29 cellular contexts compared by ENCODE assay signal in the genomic region with DNA sequence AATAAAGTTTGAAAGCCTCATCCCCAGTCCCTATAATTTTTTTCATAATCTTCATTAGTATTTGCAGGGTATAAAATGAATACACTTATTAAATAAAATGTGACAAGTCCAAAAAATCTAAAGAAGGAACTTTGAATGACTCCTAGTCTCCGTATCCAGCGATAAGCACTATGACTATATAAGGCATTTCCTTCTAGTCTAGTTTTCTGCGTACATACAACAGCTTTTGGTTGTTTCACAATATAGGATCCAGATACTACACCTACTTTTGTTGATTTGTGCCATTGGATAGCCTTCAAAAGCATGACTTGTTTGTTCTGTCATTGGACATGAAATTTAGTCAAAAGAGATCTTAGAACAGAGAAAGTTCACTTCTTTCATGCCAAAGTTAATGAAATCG.
A peak's percentile ranks its signal among the peaks of the same experiment; 100 is the strongest.
DNase-seq lines count a peak whose midpoint lies in the region; ATAC-seq, FAIRE-seq and TF ChIP-seq lines count a peak whose summit lies in the region.
"Had no signal": no experiment of that assay in that cellular context is flagged by ENCODE, and none has a peak within 500 bp of the region (broad histone marks: within the 10 kb centered on the region; RNA-seq: fewer than 3 reads in every experiment).

No MANE protein-coding gene starts in this region.

- TF ChIP-seq POLR2A in HepG2 (IDR thresholded peaks at IDR 0.05; ENCODE audit: insufficient read depth in 1 of 2, low read depth in 2 of 2, low read length in 2 of 2) (no peak), right lobe of liver (IDR thresholded peaks at IDR 0.05) (no peak)

- peaks cover 8% of the 10 kb centered on the region; the same call in 1 of the 2 replicates for H3K4me1 ChIP-seq in HepG2 (ENCODE audit: insufficient read depth, low read length)
- H3K4me1 ChIP-seq in right lobe of liver = no peaks in the 10 kb centered on the region
- H3K4me1 ChIP-seq: A549, BE2C, Caco-2 had no signal

- no peak for TF ChIP-seq RAD21 in HepG2 (CRISPR knock-in tag; IDR thresholded peaks at IDR 0.05)

- FAIRE-seq in HepG2 (lab: Jason Lieb, UNC) = no peak
- FAIRE-seq: A204.1, A549, D721Med had no signal

- no peak overlapping the region for H3K4me3 ChIP-seq in HepG2 (replicated peaks in 1 of 3; ENCODE audit: insufficient read depth in 1 of 3, low read depth in 2 of 3, low read length in 3 of 3)
- H3K4me3 ChIP-seq in right lobe of liver = no peak overlapping the region
- H3K4me3 ChIP-seq: A549; BLaER1; BLaER1 treated with 17β-estradiol and CSF1 and Interleukin-3, amounts not matched to agents 10 nM and 100 nM had no signal

- H3K27me3 ChIP-seq in HepG2 (ENCODE audit: control insufficient read depth in 1 of 2, insufficient read depth in 2 of 2, low read length in 2 of 2) (no peaks in the 10 kb centered on the region; a peak in 1 of 5 replicates), right lobe of liver (no peaks in the 10 kb centered on the region)
- H3K27me3 ChIP-seq: BE2C; BLaER1; BLaER1 treated with 17β-estradiol and CSF1 and Interleukin-3, amounts not matched to agents 10 nM and 100 nM had no signal

- no peak overlapping the region for H3K9ac ChIP-seq in HepG2 (ENCODE audit: insufficient read depth, low read depth, low read length)
- H3K9ac ChIP-seq: BLaER1; BLaER1 treated with 17β-estradiol and CSF1 and Interleukin-3, amounts not matched to agents 10 nM and 100 nM had no signal

- H4K20me1 ChIP-seq in HepG2 (ENCODE audit: insufficient read depth, low read length) = no peaks in the 10 kb centered on the region
- H4K20me1 ChIP-seq: BLaER1 had no signal

- no peak for TF ChIP-seq CTCF in HepG2 (CRISPR knock-in tag; IDR thresholded peaks at IDR 0.05)
- TF ChIP-seq CTCF in right lobe of liver (IDR thresholded peaks at IDR 0.05) = no peak

- H3K36me3 ChIP-seq in HepG2 (replicated peaks in 1 of 2; ENCODE audit: control insufficient read depth in 1 of 2, insufficient read depth in 2 of 2, low read length in 2 of 2) = no peaks in the 10 kb centered on the region; a peak in 1 of 5 replicates
- no peaks in the 10 kb centered on the region for H3K36me3 ChIP-seq in right lobe of liver
- H3K36me3 ChIP-seq: BE2C, BLaER1 had no signal

- POLR2A ChIA-PET in HepG2 (lab: Yijun Ruan, JAX) = no interaction called here

- TF ChIP-seq EP300 in HepG2 (IDR thresholded peaks at IDR 0.05; ENCODE audit: low read depth in 2 of 2, low read length in 2 of 2) (no peak), HepG2 (CRISPR knock-in tag; IDR thresholded peaks at IDR 0.05; ENCODE audit: borderline replicate concordance) (no peak)

- no peaks in the 10 kb centered on the region for H3K9me3 ChIP-seq in HepG2 (ENCODE audit: low read length)
- H3K9me3 ChIP-seq in right lobe of liver = no peaks in the 10 kb centered on the region
- H3K9me3 ChIP-seq: BE2C, BLaER1, Caco-2 had no signal

- ATAC-seq in HepG2 = no peak
- ATAC-seq in right lobe of liver = no peak
- ATAC-seq: A549; CD8-positive, alpha-beta T cell had no signal

- no peak overlapping the region for H2AFZ ChIP-seq in HepG2 (ENCODE audit: low read length)

- no peaks in the 10 kb centered on the region for H3K79me2 ChIP-seq in HepG2 (ENCODE audit: insufficient read depth, low read length)

- H3K27ac ChIP-seq in HepG2 (ENCODE audit: extremely low read length, insufficient read depth, low read length) (no peak overlapping the region), right lobe of liver (no peak overlapping the region)
- H3K27ac ChIP-seq: 22Rv1; A549; BLaER1; BLaER1 treated with 17β-estradiol and CSF1 and Interleukin-3, amounts not matched to agents 10 nM and 100 nM; C4-2B had no signal

- intact Hi-C loops in HepG2 (cut with micrococcal nuclease; ENCODE audit: unreplicated experiment) = no loop called here
- intact Hi-C loops in right lobe of liver (cut with DNase I) = no loop called here

- 77% methylated on average over 4 of the region's 4 CpGs for WGBS in HepG2 (ENCODE audit: low lambda C conversion rate)
- 74% methylated on average over 4 of the region's 4 CpGs for WGBS in right lobe of liver (ENCODE audit: insufficient coverage, low coverage, low lambda C conversion rate, missing lambda C conversion rate)

- in situ Hi-C loops in HepG2 (cut with HindIII; ENCODE audit: extremely low pct_ligation_motif_present, low pct_unique_long_range_greater_than_20kb) = no loop called here

- DNase-seq in HepG2 (ENCODE audit: low spot score) (no peak), right lobe of liver (no peak)
- DNase-seq: 8988T; ACHN; AML-193; BE2C; C1 segment of cervical spinal cord; Caco-2; Calu3; CD4-positive, alpha-beta memory T cell; CD4-positive, alpha-beta T cell; CD4-positive, CD25-positive, alpha-beta regulatory T cell; CD8-positive, alpha-beta memory T cell; COR-L47; DMS 273 treated with DMSO at 0.1 percent for 48 hours; DMS153; DMS53; DMS79; DMS79 treated with DMSO at 0.1 percent for 48 hours; DND-41; EL had no signal

- no peak overlapping the region for H3K4me2 ChIP-seq in HepG2 (ENCODE audit: low read depth, low read length)
- H3K4me2 ChIP-seq: A549; BLaER1; BLaER1 treated with 17β-estradiol and CSF1 and Interleukin-3, amounts not matched to agents 10 nM and 100 nM had no signal

- BruUV-seq in HepG2 (replicated peaks; lab: Mats Ljungman, UMichigan) = no TSS peak

- CTCF ChIA-PET in HepG2 (lab: Yijun Ruan, JAX; ENCODE audit: low intra/inter-chr PET ratio, low total read pairs) = no interaction called here

TF ChIP-seq in HepG2, 621 proteins besides CTCF, POLR2A, EP300 and RAD21 (continues in another document):
- TF ChIP-seq SRF (IDR thresholded peaks at IDR 0.05; ENCODE audit: low read depth, low read length) = peak; percentile 62; the same call in 1 of the 2 replicates
- TF ChIP-seq, protein P1, sequence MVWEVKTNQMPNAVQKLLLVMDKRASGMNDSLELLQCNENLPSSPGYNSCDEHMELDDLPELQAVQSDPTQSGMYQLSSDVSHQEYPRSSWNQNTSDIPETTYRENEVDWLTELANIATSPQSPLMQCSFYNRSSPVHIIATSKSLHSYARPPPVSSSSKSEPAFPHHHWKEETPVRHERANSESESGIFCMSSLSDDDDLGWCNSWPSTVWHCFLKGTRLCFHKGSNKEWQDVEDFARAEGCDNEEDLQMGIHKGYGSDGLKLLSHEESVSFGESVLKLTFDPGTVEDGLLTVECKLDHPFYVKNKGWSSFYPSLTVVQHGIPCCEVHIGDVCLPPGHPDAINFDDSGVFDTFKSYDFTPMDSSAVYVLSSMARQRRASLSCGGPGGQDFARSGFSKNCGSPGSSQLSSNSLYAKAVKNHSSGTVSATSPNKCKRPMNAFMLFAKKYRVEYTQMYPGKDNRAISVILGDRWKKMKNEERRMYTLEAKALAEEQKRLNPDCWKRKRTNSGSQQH (CRISPR knock-in tag; IDR thresholded peaks at IDR 0.05; ENCODE audit: low read depth) = no peak
- TF ChIP-seq, protein P2, sequence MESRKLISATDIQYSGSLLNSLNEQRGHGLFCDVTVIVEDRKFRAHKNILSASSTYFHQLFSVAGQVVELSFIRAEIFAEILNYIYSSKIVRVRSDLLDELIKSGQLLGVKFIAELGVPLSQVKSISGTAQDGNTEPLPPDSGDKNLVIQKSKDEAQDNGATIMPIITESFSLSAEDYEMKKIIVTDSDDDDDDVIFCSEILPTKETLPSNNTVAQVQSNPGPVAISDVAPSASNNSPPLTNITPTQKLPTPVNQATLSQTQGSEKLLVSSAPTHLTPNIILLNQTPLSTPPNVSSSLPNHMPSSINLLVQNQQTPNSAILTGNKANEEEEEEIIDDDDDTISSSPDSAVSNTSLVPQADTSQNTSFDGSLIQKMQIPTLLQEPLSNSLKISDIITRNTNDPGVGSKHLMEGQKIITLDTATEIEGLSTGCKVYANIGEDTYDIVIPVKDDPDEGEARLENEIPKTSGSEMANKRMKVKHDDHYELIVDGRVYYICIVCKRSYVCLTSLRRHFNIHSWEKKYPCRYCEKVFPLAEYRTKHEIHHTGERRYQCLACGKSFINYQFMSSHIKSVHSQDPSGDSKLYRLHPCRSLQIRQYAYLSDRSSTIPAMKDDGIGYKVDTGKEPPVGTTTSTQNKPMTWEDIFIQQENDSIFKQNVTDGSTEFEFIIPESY (CRISPR knock-in tag; IDR thresholded peaks at IDR 0.05) = no peak
- TF ChIP-seq, protein P3, sequence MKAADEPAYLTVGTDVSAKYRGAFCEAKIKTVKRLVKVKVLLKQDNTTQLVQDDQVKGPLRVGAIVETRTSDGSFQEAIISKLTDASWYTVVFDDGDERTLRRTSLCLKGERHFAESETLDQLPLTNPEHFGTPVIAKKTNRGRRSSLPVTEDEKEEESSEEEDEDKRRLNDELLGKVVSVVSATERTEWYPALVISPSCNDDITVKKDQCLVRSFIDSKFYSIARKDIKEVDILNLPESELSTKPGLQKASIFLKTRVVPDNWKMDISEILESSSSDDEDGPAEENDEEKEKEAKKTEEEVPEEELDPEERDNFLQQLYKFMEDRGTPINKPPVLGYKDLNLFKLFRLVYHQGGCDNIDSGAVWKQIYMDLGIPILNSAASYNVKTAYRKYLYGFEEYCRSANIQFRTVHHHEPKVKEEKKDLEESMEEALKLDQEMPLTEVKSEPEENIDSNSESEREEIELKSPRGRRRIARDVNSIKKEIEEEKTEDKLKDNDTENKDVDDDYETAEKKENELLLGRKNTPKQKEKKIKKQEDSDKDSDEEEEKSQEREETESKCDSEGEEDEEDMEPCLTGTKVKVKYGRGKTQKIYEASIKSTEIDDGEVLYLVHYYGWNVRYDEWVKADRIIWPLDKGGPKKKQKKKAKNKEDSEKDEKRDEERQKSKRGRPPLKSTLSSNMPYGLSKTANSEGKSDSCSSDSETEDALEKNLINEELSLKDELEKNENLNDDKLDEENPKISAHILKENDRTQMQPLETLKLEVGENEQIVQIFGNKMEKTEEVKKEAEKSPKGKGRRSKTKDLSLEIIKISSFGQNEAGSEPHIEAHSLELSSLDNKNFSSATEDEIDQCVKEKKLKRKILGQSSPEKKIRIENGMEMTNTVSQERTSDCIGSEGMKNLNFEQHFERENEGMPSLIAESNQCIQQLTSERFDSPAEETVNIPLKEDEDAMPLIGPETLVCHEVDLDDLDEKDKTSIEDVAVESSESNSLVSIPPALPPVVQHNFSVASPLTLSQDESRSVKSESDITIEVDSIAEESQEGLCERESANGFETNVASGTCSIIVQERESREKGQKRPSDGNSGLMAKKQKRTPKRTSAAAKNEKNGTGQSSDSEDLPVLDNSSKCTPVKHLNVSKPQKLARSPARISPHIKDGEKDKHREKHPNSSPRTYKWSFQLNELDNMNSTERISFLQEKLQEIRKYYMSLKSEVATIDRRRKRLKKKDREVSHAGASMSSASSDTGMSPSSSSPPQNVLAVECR (CRISPR knock-in tag; IDR thresholded peaks at IDR 0.05; ENCODE audit: borderline replicate concordance) = no peak
